ENCODE assay signal across 15 cellular contexts in genomic region chr21:45017376-45017960, GRCh38. TPM values are rescaled to one million over a fixed set of nuclear protein-coding genes. Genes with fewer than 3 reads are reported as not detected.
DNase-seq lines count a peak whose midpoint lies in the region; ATAC-seq and TF ChIP-seq lines count a peak whose summit lies in the region.
"Had no signal": no experiment of that assay in that cellular context is flagged by ENCODE, and none has a peak within 500 bp of the region (broad histone marks: within the 10 kb centered on the region; RNA-seq: fewer than 3 reads in every experiment).

No MANE protein-coding gene starts in this region.

- intact Hi-C loops in Caco-2 (cut with micrococcal nuclease; ENCODE audit: unreplicated experiment) (no loop called here), natural killer cell (cut with micrococcal nuclease) (no loop called here), vagina (cut with DNase I) (no loop called here)

- POLR2A ChIA-PET in Caco-2 (lab: Charles Lee) = no interaction called here

- H3K27me3 ChIP-seq in Caco-2 (replicated peaks; ENCODE audit: control insufficient read depth, insufficient read depth, low read length) (no peaks in the 10 kb centered on the region), vagina (no peaks in the 10 kb centered on the region)
- H3K27me3 ChIP-seq: gastrocnemius medialis, ovary had no signal

- ATAC-seq in natural killer cell = no peak
- ATAC-seq in activated CD8-positive, alpha-beta memory T cell treated with anti-CD3 and anti-CD28 coated beads, Interleukin-2, amount 10 ng/mL, durations not matched to agents 7 days and 5 days = no peak
- ATAC-seq: gastrocnemius medialis, K562 had no signal

- peak overlapping the region; percentile 10 for H3K27ac Mint-ChIP-seq in Caco-2 (ENCODE audit: unreplicated experiment)
- peak overlapping the region in 2 of 5 experiments; percentile 41 to 72 for H3K27ac Mint-ChIP-seq in brain
- no peak overlapping the region for H3K27ac Mint-ChIP-seq in natural killer cell
- no peak overlapping the region for H3K27ac Mint-ChIP-seq in activated CD8-positive, alpha-beta memory T cell treated with anti-CD3 and anti-CD28 coated beads, Interleukin-2, amount 10 ng/mL, durations not matched to agents 7 days and 5 days
- H3K27ac Mint-ChIP-seq: dendritic cell treated with granulocyte-macrophage colony-stimulating factor and Interleukin-4, amounts not matched to agents 40 ng/mL and 50 ng/mL, for 4 days had no signal

- CTCF ChIA-PET in Caco-2 (lab: Charles Lee) = interaction anchor here (0.5 kb wide), 1 partner anchor 69 kb away, joined by 3 read pairs; no protein-coding TSS in a partner anchor
- CTCF ChIA-PET in activated CD8-positive, alpha-beta memory T cell treated with anti-CD3 and anti-CD28 coated beads, Interleukin-2, amount 10 ng/mL, durations not matched to agents 7 days and 5 days (lab: Charles Lee) = no interaction called here

- no peaks in the 10 kb centered on the region for H3K9me3 ChIP-seq in Caco-2
- no peaks in the 10 kb centered on the region for H3K9me3 ChIP-seq in vagina
- H3K9me3 ChIP-seq: gastrocnemius medialis, ovary had no signal

- H3K4me3 ChIP-seq in Caco-2 (ENCODE audit: low read depth, low read length) = no peak overlapping the region
- H3K4me3 ChIP-seq in vagina = no peak overlapping the region
- H3K4me3 ChIP-seq: K562 had no signal

- H3K36me3 Mint-ChIP-seq in Caco-2 (ENCODE audit: insufficient read depth, unreplicated experiment) = peaks cover 6% of the 10 kb centered on the region
- H3K36me3 Mint-ChIP-seq in brain = no peaks in the 10 kb centered on the region
- H3K36me3 Mint-ChIP-seq in natural killer cell = no peaks in the 10 kb centered on the region
- H3K36me3 Mint-ChIP-seq in activated CD8-positive, alpha-beta memory T cell treated with anti-CD3 and anti-CD28 coated beads, Interleukin-2, amount 10 ng/mL, durations not matched to agents 7 days and 5 days = no peaks in the 10 kb centered on the region

- TF ChIP-seq CTCF in Caco-2 (IDR thresholded peaks at IDR 0.05; ENCODE audit: insufficient read depth in 1 of 2, low read depth in 1 of 2, low read length in 1 of 2, severe bottlenecking in 1 of 2, unreplicated experiment in 1 of 2) (no peak), brain (conservative IDR thresholded peaks at IDR 0.05) (no peak), natural killer cell (IDR thresholded peaks at IDR 0.05) (no peak), vagina (IDR thresholded peaks at IDR 0.05) (no peak)

- H3K27me3 Mint-ChIP-seq in Caco-2 (ENCODE audit: insufficient read depth, unreplicated experiment) (no peaks in the 10 kb centered on the region), brain (peaks cover 25% of the 10 kb centered on the region), natural killer cell (ENCODE audit: low read depth in 2 of 2) (peaks cover 27 to 33% of the 10 kb centered on the region in 2 donors)
- peaks cover 48% of the 10 kb centered on the region for H3K27me3 Mint-ChIP-seq in activated CD8-positive, alpha-beta memory T cell treated with anti-CD3 and anti-CD28 coated beads, Interleukin-2, amount 10 ng/mL, durations not matched to agents 7 days and 5 days

- no peak for TF ChIP-seq POLR2A in vagina (IDR thresholded peaks at IDR 0.05)

- BruUV-seq in Caco-2 (replicated peaks; lab: Mats Ljungman, UMichigan) = no TSS peak

- H3K4me1 Mint-ChIP-seq in Caco-2 (ENCODE audit: low read depth, unreplicated experiment) (peaks cover 23% of the 10 kb centered on the region), brain (peaks cover 65% of the 10 kb centered on the region), natural killer cell (peaks cover 7 to 8% of the 10 kb centered on the region in 2 donors)
- H3K4me1 Mint-ChIP-seq in activated CD8-positive, alpha-beta memory T cell treated with anti-CD3 and anti-CD28 coated beads, Interleukin-2, amount 10 ng/mL, durations not matched to agents 7 days and 5 days = peaks cover 4% of the 10 kb centered on the region

- H3K27ac ChIP-seq in vagina = no peak overlapping the region
- H3K27ac ChIP-seq: C4-2B, ovary had no signal

- H3K9me3 Mint-ChIP-seq in Caco-2 (ENCODE audit: unreplicated experiment) (no peaks in the 10 kb centered on the region), brain (peaks cover 2 to 6% (median 4%) of the 10 kb centered on the region in 5 experiments), natural killer cell (no peaks in the 10 kb centered on the region)
- no peaks in the 10 kb centered on the region for H3K9me3 Mint-ChIP-seq in activated CD8-positive, alpha-beta memory T cell treated with anti-CD3 and anti-CD28 coated beads, Interleukin-2, amount 10 ng/mL, durations not matched to agents 7 days and 5 days (ENCODE audit: low read depth)
- H3K9me3 Mint-ChIP-seq: dendritic cell treated with granulocyte-macrophage colony-stimulating factor and Interleukin-4, amounts not matched to agents 40 ng/mL and 50 ng/mL, for 4 days had no signal

- H3K36me3 ChIP-seq in Caco-2 (ENCODE audit: control insufficient read depth, insufficient read depth, low read length) (no peaks in the 10 kb centered on the region), vagina (no peaks in the 10 kb centered on the region)
- H3K36me3 ChIP-seq: gastrocnemius medialis, ovary had no signal

- DNase-seq in A172 (ENCODE audit: low spot score) (peak; percentile 34), Caco-2 (no peak), natural killer cell (no peak), NCI-H2196 (lab: John Stamatoyannopoulos, UW; ENCODE audit: unreplicated experiment) (no peak), vagina (ENCODE audit: extremely low spot score in 2 of 2) (no peak), SHP77 (lab: John Stamatoyannopoulos, UW) (no peak)
- DNase-seq in activated CD8-positive, alpha-beta memory T cell treated with anti-CD3 and anti-CD28 coated beads, Interleukin-2, amount 10 ng/mL, durations not matched to agents 7 days and 5 days = no peak
- DNase-seq: activated gamma-delta T cell treated with Interleukin-2 at 50 U/mL for 16 hours, SIG-M5 had no signal

- H3K4me3 Mint-ChIP-seq in Caco-2 (ENCODE audit: unreplicated experiment) (no peak overlapping the region), brain (peak overlapping the region; percentile 51 to 73 (median 67)), natural killer cell (peak overlapping the region; percentile 82)
- no peak overlapping the region for H3K4me3 Mint-ChIP-seq in activated CD8-positive, alpha-beta memory T cell treated with anti-CD3 and anti-CD28 coated beads, Interleukin-2, amount 10 ng/mL, durations not matched to agents 7 days and 5 days

- H3K4me1 ChIP-seq in Caco-2 (peaks cover 47% of the 10 kb centered on the region), vagina (peaks cover 8% of the 10 kb centered on the region)

RNA-seq across cellular contexts. Expression of gene ADARB1, which starts 56.9 kb away (rescaled TPM):
- 13.3 and 15.7 TPM in 2 replicates for total RNA-seq in A172 (2014; rRNA removed; shearing (Covaris generic))
- total RNA-seq in Caco-2 (2022) = 25.4 and 25.8 TPM in 2 replicates
- polyA plus RNA-seq in brain (ENCODE audit: insufficient read depth, low read depth, low replicate concordance) = 10.9 TPM
- total RNA-seq in natural killer cell = 10 to 100 TPM; 20.7 to 28.0 (median 26.6) TPM
- total RNA-seq in activated CD8-positive, alpha-beta memory T cell treated with anti-CD3 and anti-CD28 coated beads, Interleukin-2, amount 10 ng/mL, durations not matched to agents 7 days and 5 days = 10 to 100 TPM; 29.4 to 38.3 TPM
- total RNA-seq in vagina = 19.6 TPM

Comparison
In these comparisons a context has a peak if more than half of its experiments do, and no peak if none do; other contexts are left out.
1. H3K4me3 Mint-ChIP-seq: peak in brain (5 of 5) and natural killer cell (single experiment); none in Caco-2 (single experiment) and activated CD8-positive, alpha-beta memory T cell treated with anti-CD3 and anti-CD28 coated beads, Interleukin-2, amount 10 ng/mL, durations not matched to agents 7 days and 5 days (single experiment).